8 cellular contexts compared by ENCODE assay signal in genomic region chr19:18488838-18489626, GRCh38. TPM values are rescaled to one million over a fixed set of nuclear protein-coding genes. Genes with fewer than 3 reads are reported as not detected.
A peak's percentile ranks its signal among the peaks of the same experiment; 100 is the strongest.
DNase-seq lines count a peak whose midpoint lies in the region; ATAC-seq and TF ChIP-seq lines count a peak whose summit lies in the region.

No MANE protein-coding gene starts in this region.

- no peak overlapping the region for H2BK20ac ChIP-seq in IMR-90 (ENCODE audit: low read depth, low read length)

- CTCF ChIA-PET in IMR-90 (lab: Yijun Ruan, JAX) = no interaction called here

- H2BK5ac ChIP-seq in IMR-90 (ENCODE audit: low read depth, low read length, poor library complexity, severe bottlenecking) = no peak overlapping the region

- peaks cover 41% of the 10 kb centered on the region for H3K9me1 ChIP-seq in IMR-90 (ENCODE audit: insufficient read depth, low read length)

- ATAC-seq in IMR-90 (ENCODE audit: low read depth) = no peak
- peak; percentile 78 for ATAC-seq in left lobe of liver
- ATAC-seq in GM21515 (IDR thresholded peaks at IDR 0.05; ENCODE audit: unreplicated experiment) = no peak
- ATAC-seq in GM18868 (IDR thresholded peaks at IDR 0.05; ENCODE audit: unreplicated experiment) = no peak

- TF ChIP-seq CTCF in BE2C (IDR thresholded peaks at IDR 0.05; ENCODE audit: low read depth, low read length) = peak; percentile 70
- TF ChIP-seq CTCF in IMR-90 (conservative IDR thresholded peaks at IDR 0.05; ENCODE audit: low read depth, low read length) = peak; percentile 29; the same call in 1 of the 2 replicates
- peak in 1 of 3 donors; percentile 13 for TF ChIP-seq CTCF in breast epithelium (IDR thresholded peaks at IDR 0.05)
- TF ChIP-seq CTCF in GM20000 (IDR thresholded peaks at IDR 0.05; ENCODE audit: extremely low read depth, missing control alignments) = no peak

- no peak overlapping the region for H3K18ac ChIP-seq in IMR-90 (ENCODE audit: low read depth, low read length)

- no peak overlapping the region for H3K27ac ChIP-seq in IMR-90 (ENCODE audit: insufficient read depth, low read length)
- H3K27ac ChIP-seq in breast epithelium = peak overlapping the region; percentile 58 to 92

- no peak overlapping the region for H3K4me3 ChIP-seq in BE2C (ENCODE audit: low read depth, low read length)
- no peak overlapping the region for H3K4me3 ChIP-seq in IMR-90 (ENCODE audit: insufficient read depth, low read depth, low read length)
- H3K4me3 ChIP-seq in breast epithelium = no peak overlapping the region

- no peak overlapping the region for H3K9ac ChIP-seq in IMR-90 (ENCODE audit: low read depth, low read length)

- no peak overlapping the region for H3K14ac ChIP-seq in IMR-90 (replicated peaks; ENCODE audit: low read depth, low read length)

- 0 out of 2 replicates have a peak overlapping the region, but pooled peaks have one; percentile 2 for H4K91ac ChIP-seq in IMR-90 (ENCODE audit: insufficient read depth, low read depth, low read length)

- no peak overlapping the region for H2BK120ac ChIP-seq in IMR-90 (ENCODE audit: low read depth, low read length)

- 78% methylated on average over 12 of the region's 22 CpGs; no CpG with 5 or more reads in 1 of the 2 experiments for WGBS in IMR-90 (ENCODE audit: extremely low coverage in 2 of 2, insufficient read length in 1 of 2), 2 experiments

- no peak overlapping the region for H4K8ac ChIP-seq in IMR-90 (ENCODE audit: low read depth in 2 of 2, low read length in 2 of 2)

- H3K36me3 ChIP-seq in BE2C = no peaks in the 10 kb centered on the region
- no peaks in the 10 kb centered on the region for H3K36me3 ChIP-seq in IMR-90 (ENCODE audit: control insufficient read depth, insufficient read depth, low read length)
- H3K36me3 ChIP-seq in breast epithelium = no peaks in the 10 kb centered on the region

- dilution Hi-C loops in IMR-90 (cut with HindIII; ENCODE audit: low sequenced_read_pairs, unreplicated experiment) = no loop called here

- H3K79me1 ChIP-seq in IMR-90 (ENCODE audit: low read depth in 1 of 2, low read length in 2 of 2) = peaks cover 39 to 99% of the 10 kb centered on the region in 2 experiments

- BruUV-seq in IMR-90 (replicated peaks; lab: Mats Ljungman, UMichigan) = no TSS peak

- no peak overlapping the region for H3K23ac ChIP-seq in IMR-90 (ENCODE audit: low read depth, low read length)

- no peak overlapping the region for H3K56ac ChIP-seq in IMR-90 (ENCODE audit: extremely low read depth, insufficient read depth, low read length)

- intact Hi-C loops in IMR-90 (cut with micrococcal nuclease) (no loop called here), breast epithelium (cut with DNase I; ENCODE audit: low total_unique reads) (no loop called here)

- peak; percentile 36 for TF ChIP-seq RAD21 in IMR-90 (IDR thresholded peaks at IDR 0.05; ENCODE audit: low read length)

- DNase-seq in BE2C = peak; percentile 72
- DNase-seq in IMR-90 = no peak
- no peak for DNase-seq in breast epithelium (ENCODE audit: low spot score in 2 of 2)
- peak; percentile 88 for DNase-seq in left lobe of liver (ENCODE audit: low spot score)
- no peak for DNase-seq in NCI-H446 (lab: John Stamatoyannopoulos, UW)
- no peak for DNase-seq in GM20000 (ENCODE audit: low spot score)

- H3K4ac ChIP-seq in IMR-90 (ENCODE audit: low read depth, low read length) = no peak overlapping the region

- in situ Hi-C loops in IMR-90 (cut with MboI; ENCODE audit: low sequenced_read_pairs) = no loop called here

- H3K4me1 ChIP-seq in BE2C (0 out of 2 replicates have a peak, but pooled peaks cover 7% of the 10 kb centered on the region), IMR-90 (ENCODE audit: control insufficient read depth, insufficient read depth, low read length) (peaks cover 31% of the 10 kb centered on the region), breast epithelium (peaks cover 29 to 37% of the 10 kb centered on the region in 2 donors)

- no peak overlapping the region for H2AFZ ChIP-seq in IMR-90 (replicated peaks; ENCODE audit: low read length, poor library complexity)

- H2BK15ac ChIP-seq in IMR-90 (ENCODE audit: low read depth, low read length) = no peak overlapping the region

- POLR2A ChIA-PET in IMR-90 (lab: Charles Lee; ENCODE audit: unreplicated experiment) = no interaction called here

- H3K9me3 ChIP-seq in BE2C = no peaks in the 10 kb centered on the region
- H3K9me3 ChIP-seq in IMR-90 (ENCODE audit: control insufficient read depth, insufficient read depth, low read length) = no peaks in the 10 kb centered on the region
- H3K9me3 ChIP-seq in breast epithelium = no peaks in the 10 kb centered on the region

- TF ChIP-seq POLR2A in IMR-90 (IDR thresholded peaks at IDR 0.05; ENCODE audit: low read depth, low read length) (no peak), breast epithelium (IDR thresholded peaks at IDR 0.05) (no peak)

- H3K4me2 ChIP-seq in IMR-90 (ENCODE audit: low read depth, low read length) = no peak overlapping the region

- no peak overlapping the region for H2AK5ac ChIP-seq in IMR-90 (ENCODE audit: low read depth, low read length)

- no peak overlapping the region for H2AK9ac ChIP-seq in IMR-90 (replicated peaks; ENCODE audit: low read depth, low read length, poor library complexity)

- no peak overlapping the region for H4K5ac ChIP-seq in IMR-90 (ENCODE audit: low read depth, low read length)

- peaks cover 95% of the 10 kb centered on the region for H4K20me1 ChIP-seq in IMR-90 (ENCODE audit: insufficient read depth, low read length)

- H3K27me3 ChIP-seq in BE2C (no peaks in the 10 kb centered on the region), IMR-90 (ENCODE audit: control insufficient read depth, insufficient read depth, low read length) (no peaks in the 10 kb centered on the region), breast epithelium (no peaks in the 10 kb centered on the region)

TF ChIP-seq in IMR-90, 13 proteins besides CTCF, POLR2A, EP300 and RAD21:
- TF ChIP-seq FOS (IDR thresholded peaks at IDR 0.05; ENCODE audit: low read depth, low read length) = no peak
- TF ChIP-seq MXI1 (IDR thresholded peaks at IDR 0.05; ENCODE audit: borderline replicate concordance, low read depth, low read length) = no peak
- TF ChIP-seq RCOR1 (IDR thresholded peaks at IDR 0.05; ENCODE audit: insufficient replicate concordance, low read length) = no peak
- TF ChIP-seq SMC3 (IDR thresholded peaks at IDR 0.05; ENCODE audit: low read depth, low read length) = no peak
- no peak for TF ChIP-seq RFX5 (IDR thresholded peaks at IDR 0.05; ENCODE audit: low read depth, low read length)
- no peak for TF ChIP-seq USF2 (IDR thresholded peaks at IDR 0.05; ENCODE audit: low read depth, low read length)
- TF ChIP-seq MAFK (IDR thresholded peaks at IDR 0.05; ENCODE audit: low read depth, low read length) = no peak
- no peak for TF ChIP-seq NFE2L2 (IDR thresholded peaks at IDR 0.05; ENCODE audit: low read depth, low read length)
- no peak for TF ChIP-seq CHD1 (IDR thresholded peaks at IDR 0.05; ENCODE audit: low read depth, low read length)
- no peak for TF ChIP-seq CEBPB (IDR thresholded peaks at IDR 0.05; ENCODE audit: low read depth, low read length)
- no peak for TF ChIP-seq ELK1 (IDR thresholded peaks at IDR 0.05; ENCODE audit: borderline replicate concordance, low read depth, low read length)
- TF ChIP-seq MAZ (IDR thresholded peaks at IDR 0.05; ENCODE audit: borderline replicate concordance, low read depth, low read length) = no peak
- no peak for TF ChIP-seq BHLHE40 (IDR thresholded peaks at IDR 0.05; ENCODE audit: low read depth, low read length)

RNA-seq across cellular contexts. Expression of gene ELL, which starts 32.8 kb away (rescaled TPM):
- 25.9 TPM for polyA plus RNA-seq in BE2C (2012; ENCODE audit: insufficient read depth, insufficient read length, low read depth)
- total RNA-seq in IMR-90 (2012; rRNA removed) (6.3 and 6.7 TPM in 2 replicates), breast epithelium (10 to 100 TPM; 13.0 to 22.3 (median 15.7) TPM), left lobe of liver (11.2 TPM)
- polyA plus RNA-seq in IMR-90 (2012; rRNA removed) = 13.1 and 15.0 TPM in 2 replicates
- polyA plus RNA-seq in IMR-90 (2012; cell fraction: cytosol; rRNA removed) = 6.3 and 15.8 TPM in 2 replicates
- 23.8 and 42.6 TPM in 2 replicates for polyA plus RNA-seq in IMR-90 (2012; cell fraction: nucleus; rRNA removed; ENCODE audit: low replicate concordance)

RNA-seq across cellular contexts. Expression of gene ISYNA1, which starts 51.1 kb away (rescaled TPM):
- 156 TPM for polyA plus RNA-seq in BE2C (2012; ENCODE audit: insufficient read depth, insufficient read length, low read depth)
- total RNA-seq in IMR-90 (2012; rRNA removed) (3.4 and 3.9 TPM in 2 replicates), breast epithelium (10 to 100 TPM in 2 of 3 donors, 1 to 10 TPM in 1; 7.4 to 42.9 (median 40.2) TPM), left lobe of liver (10.2 TPM)
- polyA plus RNA-seq in IMR-90 (2012; rRNA removed) = 24.7 and 29.4 TPM in 2 replicates
- 12.2 and 29.5 TPM in 2 replicates for polyA plus RNA-seq in IMR-90 (2012; cell fraction: cytosol; rRNA removed)
- polyA plus RNA-seq in IMR-90 (2012; cell fraction: nucleus; rRNA removed; ENCODE audit: low replicate concordance) = 118 and 248 TPM in 2 replicates

RNA-seq across cellular contexts. Expression of gene FKBP8, which starts 54.3 kb away (rescaled TPM):
- 511 TPM for polyA plus RNA-seq in BE2C (2012; ENCODE audit: insufficient read depth, insufficient read length, low read depth)
- total RNA-seq in IMR-90 (2012; rRNA removed) = 134 and 153 TPM in 2 replicates
- polyA plus RNA-seq in IMR-90 (2012; rRNA removed) = 289 and 312 TPM in 2 replicates
- 290 and 383 TPM in 2 replicates for polyA plus RNA-seq in IMR-90 (2012; cell fraction: cytosol; rRNA removed)
- polyA plus RNA-seq in IMR-90 (2012; cell fraction: nucleus; rRNA removed; ENCODE audit: low replicate concordance) = 283 and 393 TPM in 2 replicates
- total RNA-seq in breast epithelium = 100 to 1,000 TPM; 214 to 336 (median 294) TPM
- total RNA-seq in left lobe of liver = 116 TPM

Comparison
In these comparisons a context has a peak if more than half of its experiments do, and no peak if none do; other contexts are left out.
1. DNase-seq: peak in BE2C (single experiment) and left lobe of liver (single experiment); none in IMR-90 (single experiment), breast epithelium (0 of 2), NCI-H446 (0 of 2) and GM20000 (single experiment).